1 cellular context compared by ENCODE assay signal in the genomic region with DNA sequence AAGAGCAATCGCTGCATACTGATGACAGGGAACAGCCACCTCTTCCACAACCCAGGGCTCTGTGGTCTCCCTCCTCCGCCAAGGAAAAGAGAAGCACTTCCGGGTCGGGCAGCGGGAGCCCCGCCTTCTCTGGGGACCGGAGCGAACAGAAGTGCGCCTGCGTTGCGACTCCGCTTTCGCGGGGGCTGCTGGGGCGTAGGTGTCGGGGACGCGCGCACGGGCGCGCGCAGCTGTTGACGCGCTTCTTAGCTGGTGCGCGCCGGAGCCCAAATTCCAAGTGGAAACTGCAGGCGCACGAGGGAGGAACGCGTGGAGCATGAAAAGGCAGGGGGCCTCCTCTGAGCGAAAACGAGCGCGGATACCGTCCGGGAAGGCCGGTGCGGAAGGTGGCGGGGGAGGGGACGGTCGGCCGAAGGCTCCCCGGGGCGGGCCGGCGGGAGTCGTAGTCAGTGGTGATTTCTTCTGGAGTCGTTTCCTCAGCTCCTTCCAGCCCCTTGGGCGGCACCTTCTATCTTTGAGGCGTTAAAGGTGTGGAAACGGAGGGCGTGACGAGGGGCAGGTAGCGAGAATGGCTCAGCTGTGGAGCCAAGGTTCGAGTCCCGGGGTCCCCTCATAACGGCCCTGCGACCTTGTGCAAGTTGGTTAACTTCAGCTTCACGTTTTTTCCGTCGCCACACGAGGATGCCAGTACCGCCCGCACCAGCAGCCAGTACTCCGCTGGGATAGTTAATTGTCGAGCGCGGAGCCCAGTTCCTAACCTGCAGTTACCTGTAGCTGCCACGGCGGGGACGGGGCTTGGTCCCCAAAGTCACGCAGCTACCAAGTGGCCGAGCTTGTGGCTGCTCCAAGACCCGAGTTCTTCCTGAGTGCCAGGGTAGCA.
TF ChIP-seq lines count a peak whose summit lies in the region.

A gene (minus strand): TSS at position 95 of the 880 bp plus-strand sequence. CDS start 78 bp downstream, at position 17.
A gene with protein sequence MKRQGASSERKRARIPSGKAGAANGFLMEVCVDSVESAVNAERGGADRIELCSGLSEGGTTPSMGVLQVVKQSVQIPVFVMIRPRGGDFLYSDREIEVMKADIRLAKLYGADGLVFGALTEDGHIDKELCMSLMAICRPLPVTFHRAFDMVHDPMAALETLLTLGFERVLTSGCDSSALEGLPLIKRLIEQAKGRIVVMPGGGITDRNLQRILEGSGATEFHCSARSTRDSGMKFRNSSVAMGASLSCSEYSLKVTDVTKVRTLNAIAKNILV (plus strand): TSS at position 202 of the 880 bp plus-strand sequence. CDS start 115 bp downstream, at position 317.

TF ChIP-seq in HCT116, 20 proteins besides CTCF, POLR2A, EP300 and RAD21 (continued from another document):
- TF ChIP-seq TCF7L2 (IDR thresholded peaks at IDR 0.05; ENCODE audit: borderline replicate concordance, extremely low read depth, insufficient read depth, insufficient read length), result peak; percentile 67
- TF ChIP-seq, protein P1, sequence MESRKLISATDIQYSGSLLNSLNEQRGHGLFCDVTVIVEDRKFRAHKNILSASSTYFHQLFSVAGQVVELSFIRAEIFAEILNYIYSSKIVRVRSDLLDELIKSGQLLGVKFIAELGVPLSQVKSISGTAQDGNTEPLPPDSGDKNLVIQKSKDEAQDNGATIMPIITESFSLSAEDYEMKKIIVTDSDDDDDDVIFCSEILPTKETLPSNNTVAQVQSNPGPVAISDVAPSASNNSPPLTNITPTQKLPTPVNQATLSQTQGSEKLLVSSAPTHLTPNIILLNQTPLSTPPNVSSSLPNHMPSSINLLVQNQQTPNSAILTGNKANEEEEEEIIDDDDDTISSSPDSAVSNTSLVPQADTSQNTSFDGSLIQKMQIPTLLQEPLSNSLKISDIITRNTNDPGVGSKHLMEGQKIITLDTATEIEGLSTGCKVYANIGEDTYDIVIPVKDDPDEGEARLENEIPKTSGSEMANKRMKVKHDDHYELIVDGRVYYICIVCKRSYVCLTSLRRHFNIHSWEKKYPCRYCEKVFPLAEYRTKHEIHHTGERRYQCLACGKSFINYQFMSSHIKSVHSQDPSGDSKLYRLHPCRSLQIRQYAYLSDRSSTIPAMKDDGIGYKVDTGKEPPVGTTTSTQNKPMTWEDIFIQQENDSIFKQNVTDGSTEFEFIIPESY (IDR thresholded peaks at IDR 0.05; ENCODE audit: extremely low read depth, insufficient replicate concordance, low read length), result peak; percentile 86
- peak; percentile 88 for TF ChIP-seq ELF1 (IDR thresholded peaks at IDR 0.05; ENCODE audit: borderline replicate concordance, low read depth)
- TF ChIP-seq CBX3 (IDR thresholded peaks at IDR 0.05; ENCODE audit: low read depth), result peak; percentile 75; the same call in 1 of the 2 replicates
- no peak for TF ChIP-seq FOSL1 (IDR thresholded peaks at IDR 0.05; ENCODE audit: low read depth)
- TF ChIP-seq ZNF274 (IDR thresholded peaks at IDR 0.05; ENCODE audit: low read depth, low read length), result no peak
- no peak for TF ChIP-seq JUND (IDR thresholded peaks at IDR 0.05)
- TF ChIP-seq SRF (IDR thresholded peaks at IDR 0.05; ENCODE audit: low read depth), result no peak
- no peak for TF ChIP-seq CEBPB (IDR thresholded peaks at IDR 0.05; ENCODE audit: low read depth)
- TF ChIP-seq EZH2 (IDR thresholded peaks at IDR 0.05), result no peak
- TF ChIP-seq, protein P2, sequence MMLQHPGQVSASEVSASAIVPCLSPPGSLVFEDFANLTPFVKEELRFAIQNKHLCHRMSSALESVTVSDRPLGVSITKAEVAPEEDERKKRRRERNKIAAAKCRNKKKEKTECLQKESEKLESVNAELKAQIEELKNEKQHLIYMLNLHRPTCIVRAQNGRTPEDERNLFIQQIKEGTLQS (IDR thresholded peaks at IDR 0.05), result no peak
- no peak for TF ChIP-seq EZH2phosphoT487 (IDR thresholded peaks at IDR 0.05; ENCODE audit: borderline replicate concordance)
- TF ChIP-seq ZFX (IDR thresholded peaks at IDR 0.05), result peak; percentile 48; the same call in 1 of the 2 replicates
- TF ChIP-seq YY1 (IDR thresholded peaks at IDR 0.05; ENCODE audit: extremely low read depth, insufficient replicate concordance, low read depth, low read length), result peak; percentile 82
- TF ChIP-seq SIN3A (IDR thresholded peaks at IDR 0.05; ENCODE audit: low read depth), result peak; percentile 91
- TF ChIP-seq, protein P3, sequence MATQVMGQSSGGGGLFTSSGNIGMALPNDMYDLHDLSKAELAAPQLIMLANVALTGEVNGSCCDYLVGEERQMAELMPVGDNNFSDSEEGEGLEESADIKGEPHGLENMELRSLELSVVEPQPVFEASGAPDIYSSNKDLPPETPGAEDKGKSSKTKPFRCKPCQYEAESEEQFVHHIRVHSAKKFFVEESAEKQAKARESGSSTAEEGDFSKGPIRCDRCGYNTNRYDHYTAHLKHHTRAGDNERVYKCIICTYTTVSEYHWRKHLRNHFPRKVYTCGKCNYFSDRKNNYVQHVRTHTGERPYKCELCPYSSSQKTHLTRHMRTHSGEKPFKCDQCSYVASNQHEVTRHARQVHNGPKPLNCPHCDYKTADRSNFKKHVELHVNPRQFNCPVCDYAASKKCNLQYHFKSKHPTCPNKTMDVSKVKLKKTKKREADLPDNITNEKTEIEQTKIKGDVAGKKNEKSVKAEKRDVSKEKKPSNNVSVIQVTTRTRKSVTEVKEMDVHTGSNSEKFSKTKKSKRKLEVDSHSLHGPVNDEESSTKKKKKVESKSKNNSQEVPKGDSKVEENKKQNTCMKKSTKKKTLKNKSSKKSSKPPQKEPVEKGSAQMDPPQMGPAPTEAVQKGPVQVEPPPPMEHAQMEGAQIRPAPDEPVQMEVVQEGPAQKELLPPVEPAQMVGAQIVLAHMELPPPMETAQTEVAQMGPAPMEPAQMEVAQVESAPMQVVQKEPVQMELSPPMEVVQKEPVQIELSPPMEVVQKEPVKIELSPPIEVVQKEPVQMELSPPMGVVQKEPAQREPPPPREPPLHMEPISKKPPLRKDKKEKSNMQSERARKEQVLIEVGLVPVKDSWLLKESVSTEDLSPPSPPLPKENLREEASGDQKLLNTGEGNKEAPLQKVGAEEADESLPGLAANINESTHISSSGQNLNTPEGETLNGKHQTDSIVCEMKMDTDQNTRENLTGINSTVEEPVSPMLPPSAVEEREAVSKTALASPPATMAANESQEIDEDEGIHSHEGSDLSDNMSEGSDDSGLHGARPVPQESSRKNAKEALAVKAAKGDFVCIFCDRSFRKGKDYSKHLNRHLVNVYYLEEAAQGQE (IDR thresholded peaks at IDR 0.05; ENCODE audit: low read depth), result no peak
